Comparison of ENCODE assay signal across 32 cellular contexts in genomic region chr1:54516249-54516920, GRCh38. TPM values are rescaled to one million over a fixed set of nuclear protein-coding genes. Genes with fewer than 3 reads are reported as not detected.
DNase-seq lines count a peak whose midpoint lies in the region; ATAC-seq, FAIRE-seq and TF ChIP-seq lines count a peak whose summit lies in the region.
"Had no signal": no experiment of that assay in that cellular context is flagged by ENCODE, and none has a peak within 500 bp of the region (broad histone marks: within the 10 kb centered on the region; RNA-seq: fewer than 3 reads in every experiment).

No MANE protein-coding gene starts in this region.

- POLR2A ChIA-PET in MCF 10A (lab: Yijun Ruan, JAX), result interaction anchor here (0.6 to 1.0 kb wide), 2 partner anchors 206 to 340 kb away, joined by 3 read pairs; no protein-coding TSS in a partner anchor
- POLR2A ChIA-PET in SK-N-SH (lab: Yijun Ruan, JAX), result no interaction called here
- POLR2A ChIA-PET in WTC11 (lab: Charles Lee), result no interaction called here

- H3F3A ChIP-seq in SK-N-SH (replicated peaks; ENCODE audit: insufficient read depth), result no peaks in the 10 kb centered on the region

- H4K20me1 ChIP-seq in mammary epithelial cell (ENCODE audit: insufficient read depth, low read length) (no peaks in the 10 kb centered on the region), SK-N-SH (ENCODE audit: insufficient read depth) (no peaks in the 10 kb centered on the region)

- CTCF ChIA-PET in mammary epithelial cell (lab: Charles Lee; ENCODE audit: low non-redundant PET) (no interaction called here), MCF 10A (lab: Yijun Ruan, JAX) (interaction anchor here (0.7 to 1.7 kb wide), 4 partner anchors 17 to 655 kb away, joined by 3 to 5 read pairs (median 3); no protein-coding TSS in a partner anchor), SK-N-SH (lab: Yijun Ruan, JAX) (interaction anchor here (1.2 kb wide), 1 partner anchor 17 kb away, joined by 4 read pairs; no protein-coding TSS in a partner anchor), WTC11 (lab: Charles Lee) (interaction anchor here (0.8 to 2.0 kb wide), 2 partner anchors 17 to 291 kb away, joined by 3 to 9 read pairs; no protein-coding TSS in a partner anchor)

- H3K27ac ChIP-seq in mammary epithelial cell (ENCODE audit: insufficient read depth, low read depth, low read length), result no peak overlapping the region
- H3K27ac ChIP-seq in SK-N-SH (ENCODE audit: low read depth in 2 of 2, low read length in 1 of 2), result no peak overlapping the region; a peak in 1 of 4 replicates
- H3K27ac ChIP-seq: left lung, ovary, skin epidermis, suprapubic skin, upper lobe of right lung had no signal

- dilution Hi-C loops in mammary epithelial cell (cut with HindIII; ENCODE audit: low sequenced_read_pairs), result no loop called here

- TF ChIP-seq RAD21 in SK-N-SH (IDR thresholded peaks at IDR 0.05; ENCODE audit: low read length), result no peak

- in situ Hi-C loops in mammary epithelial cell (cut with MboI; ENCODE audit: low sequenced_read_pairs in 2 of 2), result no loop called here

- H3K9me3 ChIP-seq in mammary epithelial cell (replicated peaks; ENCODE audit: insufficient read depth, low read length) (no peaks in the 10 kb centered on the region), SK-N-SH (no peaks in the 10 kb centered on the region)
- H3K9me3 ChIP-seq: ovary, suprapubic skin, upper lobe of right lung had no signal

- no peaks in the 10 kb centered on the region for H3K4me1 Mint-ChIP-seq in MCF 10A (ENCODE audit: insufficient read depth, unreplicated experiment)
- no peaks in the 10 kb centered on the region for H3K4me1 Mint-ChIP-seq in WTC11
- H3K4me1 Mint-ChIP-seq in osteocyte (ENCODE audit: unreplicated experiment), result no peaks in the 10 kb centered on the region
- H3K4me1 Mint-ChIP-seq: activated CD8-positive, alpha-beta memory T cell treated with anti-CD3 and anti-CD28 coated beads, Interleukin-2, amount 10 ng/mL, durations not matched to agents 7 days and 5 days; CD14-positive monocyte had no signal

- H3K79me2 ChIP-seq in mammary epithelial cell (ENCODE audit: insufficient read depth, low read length) (no peaks in the 10 kb centered on the region), SK-N-SH (ENCODE audit: insufficient read depth) (no peaks in the 10 kb centered on the region)

- DNase-seq in mammary epithelial cell (peak; percentile 54), MCF 10A (ENCODE audit: unreplicated experiment) (no peak), SK-N-SH (no peak), epithelial cell of esophagus (ENCODE audit: low read depth) (peak; percentile 44), urothelium cell line (ENCODE audit: low spot score) (peak; percentile 63), WTC11 (ENCODE audit: low spot score) (no peak), DMS153 treated with DMSO at 0.1 percent for 48 hours (lab: John Stamatoyannopoulos, UW; ENCODE audit: unreplicated experiment) (no peak), osteocyte (ENCODE audit: extremely low spot score, unreplicated experiment) (no peak)
- DNase-seq: activated CD4-positive, alpha-beta T cell treated with anti-CD3 and anti-CD28 coated beads, Interleukin-2, amount 50 U/mL, for 4 hours; activated CD8-positive, alpha-beta memory T cell treated with anti-CD3 and anti-CD28 coated beads, Interleukin-2, amount 10 ng/mL, durations not matched to agents 7 days and 5 days; activated naive CD4-positive, alpha-beta T cell treated with anti-CD3 and anti-CD28 coated beads, Interleukin-2, amount 50 U/mL, for 16 hours; amniotic stem cell; Calu3; hypothalamus; left lung; mesenchymal stem cell; NCI-H146; ovary; stimulated activated naive CD4-positive, alpha-beta T cell; upper lobe of right lung had no signal

- H3K4me3 Mint-ChIP-seq in MCF 10A (ENCODE audit: unreplicated experiment) (no peak overlapping the region), WTC11 (no peak overlapping the region), osteocyte (ENCODE audit: unreplicated experiment) (no peak overlapping the region)
- H3K4me3 Mint-ChIP-seq: activated CD8-positive, alpha-beta memory T cell treated with anti-CD3 and anti-CD28 coated beads, Interleukin-2, amount 10 ng/mL, durations not matched to agents 7 days and 5 days; activated T-helper 1 cell treated with anti-CD3 and anti-CD28 coated beads, Interleukin-12 subunit alpha, Interleukin-12 subunit beta, Interleukin-2, Interleukin-4 antibody, amounts not matched to agents 30 ng/mL and 10 ng/mL and 1 ng/mL, durations not matched to agents 14 hours and 24 hours and 36 hours; CD14-positive monocyte; T-helper 1 cell treated with Interleukin-12 subunit alpha and Interleukin-12 subunit beta and Interleukin-4 antibody, amounts not matched to agents 30 μg/mL and 1 μg/mL, for 36 hours had no signal

- H3K27me3 ChIP-seq in mammary epithelial cell (ENCODE audit: insufficient read depth, low read length), result no peaks in the 10 kb centered on the region
- H3K27me3 ChIP-seq in SK-N-SH (ENCODE audit: insufficient read depth), result no peaks in the 10 kb centered on the region
- H3K27me3 ChIP-seq: left lung, ovary, upper lobe of right lung had no signal

- BruUV-seq in mammary epithelial cell (replicated peaks; lab: Mats Ljungman, UMichigan) (no TSS peak), MCF 10A (replicated peaks; lab: Mats Ljungman, UMichigan) (no TSS peak)

- 81% methylated on average over 4 of the region's 4 CpGs for WGBS in mammary epithelial cell (ENCODE audit: low coverage, missing lambda C conversion rate)
- WGBS in SK-N-SH (ENCODE audit: low lambda C conversion rate), result 41% methylated on average over 2 of the region's 4 CpGs

- no peak for ATAC-seq in WTC11
- ATAC-seq: activated CD8-positive, alpha-beta memory T cell treated with anti-CD3 and anti-CD28 coated beads, Interleukin-2, amount 10 ng/mL, durations not matched to agents 7 days and 5 days; left lung; upper lobe of right lung had no signal

- H3K36me3 Mint-ChIP-seq in MCF 10A (ENCODE audit: insufficient read depth, unreplicated experiment) (no peaks in the 10 kb centered on the region), WTC11 (no peaks in the 10 kb centered on the region), osteocyte (ENCODE audit: unreplicated experiment) (no peaks in the 10 kb centered on the region)
- H3K36me3 Mint-ChIP-seq: activated CD8-positive, alpha-beta memory T cell treated with anti-CD3 and anti-CD28 coated beads, Interleukin-2, amount 10 ng/mL, durations not matched to agents 7 days and 5 days; CD14-positive monocyte had no signal

- no peak overlapping the region for H3K27ac Mint-ChIP-seq in MCF 10A (ENCODE audit: low read depth, unreplicated experiment)
- H3K27ac Mint-ChIP-seq in WTC11, result no peak overlapping the region
- no peak overlapping the region for H3K27ac Mint-ChIP-seq in osteocyte (ENCODE audit: unreplicated experiment)
- H3K27ac Mint-ChIP-seq: activated CD8-positive, alpha-beta memory T cell treated with anti-CD3 and anti-CD28 coated beads, Interleukin-2, amount 10 ng/mL, durations not matched to agents 7 days and 5 days; activated T-helper 1 cell treated with anti-CD3 and anti-CD28 coated beads, Interleukin-12 subunit alpha, Interleukin-12 subunit beta, Interleukin-2, Interleukin-4 antibody, amounts not matched to agents 30 ng/mL and 10 ng/mL and 1 ng/mL, durations not matched to agents 14 hours and 24 hours and 36 hours; CD14-positive monocyte; T-helper 1 cell treated with Interleukin-12 subunit alpha and Interleukin-12 subunit beta and Interleukin-4 antibody, amounts not matched to agents 30 μg/mL and 1 μg/mL, for 36 hours had no signal

- TF ChIP-seq EP300 in SK-N-SH (IDR thresholded peaks at IDR 0.05; ENCODE audit: borderline replicate concordance in 1 of 2, low read depth in 1 of 2, low read length in 1 of 2), result peak in 1 of 2 experiments; percentile 28; a peak in 1 of 4 replicates

- no peak overlapping the region for H3K4me3 ChIP-seq in mammary epithelial cell (replicated peaks in 1 of 3; ENCODE audit: insufficient read depth in 1 of 3, low read depth in 2 of 3, low read length in 3 of 3)
- no peak overlapping the region for H3K4me3 ChIP-seq in SK-N-SH (ENCODE audit: low read depth in 2 of 2, low read length in 1 of 2)
- no peak overlapping the region for H3K4me3 ChIP-seq in epithelial cell of esophagus (ENCODE audit: low read length)
- H3K4me3 ChIP-seq: left lung, ovary, skin epidermis, suprapubic skin, upper lobe of right lung had no signal

- no peaks in the 10 kb centered on the region for H3K9me3 Mint-ChIP-seq in MCF 10A (ENCODE audit: unreplicated experiment)
- no peaks in the 10 kb centered on the region for H3K9me3 Mint-ChIP-seq in WTC11
- H3K9me3 Mint-ChIP-seq in osteocyte (ENCODE audit: unreplicated experiment), result no peaks in the 10 kb centered on the region
- H3K9me3 Mint-ChIP-seq: activated T-helper 1 cell treated with anti-CD3 and anti-CD28 coated beads, Interleukin-12 subunit alpha, Interleukin-12 subunit beta, Interleukin-2, Interleukin-4 antibody, amounts not matched to agents 30 ng/mL and 10 ng/mL and 1 ng/mL, durations not matched to agents 14 hours and 24 hours and 36 hours; T-helper 1 cell treated with Interleukin-12 subunit alpha and Interleukin-12 subunit beta and Interleukin-4 antibody, amounts not matched to agents 30 μg/mL and 1 μg/mL, for 36 hours had no signal

- no peaks in the 10 kb centered on the region for H3K9me2 ChIP-seq in SK-N-SH

- TF ChIP-seq CTCF in mammary epithelial cell (conservative IDR thresholded peaks at IDR 0.05 in 1 of 2, IDR thresholded peaks at IDR 0.05 in 1 of 2; ENCODE audit: extremely low read depth in 1 of 2, insufficient read depth in 1 of 2, low read depth in 1 of 2, low read length in 2 of 2) (no peak), MCF 10A (IDR thresholded peaks at IDR 0.05; ENCODE audit: unreplicated experiment) (no peak), SK-N-SH (IDR thresholded peaks at IDR 0.05) (no peak), epithelial cell of esophagus (IDR thresholded peaks at IDR 0.05; ENCODE audit: insufficient read depth, low read depth, low read length, missing control alignments) (no peak), WTC11 (IDR thresholded peaks at IDR 0.05) (no peak), osteocyte (IDR thresholded peaks at IDR 0.05) (no peak)

- H3K27me3 Mint-ChIP-seq in MCF 10A (ENCODE audit: insufficient read depth, unreplicated experiment), result no peaks in the 10 kb centered on the region
- H3K27me3 Mint-ChIP-seq in WTC11 (ENCODE audit: low read depth), result no peaks in the 10 kb centered on the region
- H3K27me3 Mint-ChIP-seq in osteocyte (ENCODE audit: unreplicated experiment), result peaks cover 5% of the 10 kb centered on the region

- intact Hi-C loops in mammary epithelial cell (cut with micrococcal nuclease), result no loop called here
- intact Hi-C loops in MCF 10A (cut with micrococcal nuclease), result no loop called here

- H3K36me3 ChIP-seq in mammary epithelial cell (ENCODE audit: insufficient read depth, low read length) (no peaks in the 10 kb centered on the region), SK-N-SH (replicated peaks in 1 of 2; ENCODE audit: control insufficient read depth in 1 of 2, insufficient read depth in 2 of 2, low read length in 1 of 2) (no peaks in the 10 kb centered on the region)
- H3K36me3 ChIP-seq: left lung, ovary, suprapubic skin, upper lobe of right lung had no signal

- H3K9ac ChIP-seq in mammary epithelial cell (ENCODE audit: insufficient read depth, low read length), result no peak overlapping the region
- H3K9ac ChIP-seq in SK-N-SH, result no peak overlapping the region

- H3K4me2 ChIP-seq in mammary epithelial cell (ENCODE audit: insufficient read depth, low read depth, low read length) (no peak overlapping the region), SK-N-SH (no peak overlapping the region)

- H3K4me1 ChIP-seq in mammary epithelial cell (ENCODE audit: insufficient read depth, low read length) (peaks cover 8% of the 10 kb centered on the region), SK-N-SH (ENCODE audit: control insufficient read depth in 1 of 2, insufficient read depth in 2 of 2, low read depth in 1 of 2, low read length in 1 of 2) (peaks cover 4 to 7% of the 10 kb centered on the region in 2 experiments; a peak in 1 of 4 replicates)
- H3K4me1 ChIP-seq: left lung, suprapubic skin, upper lobe of right lung had no signal

- no peak for FAIRE-seq in urothelium cell line (lab: Jason Lieb, UNC)
- FAIRE-seq: A204.1, endothelial cell of umbilical vein, GM18507, GM19239, H54, TTC549 had no signal

- H2AFZ ChIP-seq in mammary epithelial cell (ENCODE audit: low read depth, low read length), result no peak overlapping the region
- H2AFZ ChIP-seq in SK-N-SH (ENCODE audit: low read depth), result no peak overlapping the region

RNA-seq across cellular contexts. Expression of gene ACOT11, which starts 31.6 kb away (rescaled TPM):
- total RNA-seq in mammary epithelial cell (1 to 10 TPM; 3.7 to 6.3 TPM), MCF 10A (2022) (4.5 and 5.3 TPM in 2 replicates), WTC11 (2021) (3.8 to 4.4 TPM (median 4.2 TPM) in 3 replicates), osteocyte (0.24 and 0.35 TPM in 2 replicates)
- polyA plus RNA-seq in mammary epithelial cell (9.4 TPM), SK-N-SH (2012; rRNA removed) (6.9 and 7.2 TPM in 2 replicates)
- polyA minus RNA-seq in mammary epithelial cell, result 9.7 TPM
- polyA plus RNA-seq in SK-N-SH (2012; cell fraction: cytosol; rRNA removed), result 2.2 and 3.3 TPM in 2 replicates
- 18.0 and 20.4 TPM in 2 replicates for polyA plus RNA-seq in SK-N-SH (2012; cell fraction: nucleus; rRNA removed)
- polyA plus RNA-seq: neural cell had no signal

Comparison
In these comparisons a context has a peak if more than half of its experiments do, and no peak if none do; other contexts are left out.
1. DNase-seq: peak in mammary epithelial cell (single experiment), epithelial cell of esophagus (single experiment) and urothelium cell line (single experiment); none in MCF 10A (single experiment), SK-N-SH (single experiment), WTC11 (single experiment), DMS153 treated with DMSO at 0.1 percent for 48 hours (single experiment) and osteocyte (single experiment).